In the genomic region with DNA sequence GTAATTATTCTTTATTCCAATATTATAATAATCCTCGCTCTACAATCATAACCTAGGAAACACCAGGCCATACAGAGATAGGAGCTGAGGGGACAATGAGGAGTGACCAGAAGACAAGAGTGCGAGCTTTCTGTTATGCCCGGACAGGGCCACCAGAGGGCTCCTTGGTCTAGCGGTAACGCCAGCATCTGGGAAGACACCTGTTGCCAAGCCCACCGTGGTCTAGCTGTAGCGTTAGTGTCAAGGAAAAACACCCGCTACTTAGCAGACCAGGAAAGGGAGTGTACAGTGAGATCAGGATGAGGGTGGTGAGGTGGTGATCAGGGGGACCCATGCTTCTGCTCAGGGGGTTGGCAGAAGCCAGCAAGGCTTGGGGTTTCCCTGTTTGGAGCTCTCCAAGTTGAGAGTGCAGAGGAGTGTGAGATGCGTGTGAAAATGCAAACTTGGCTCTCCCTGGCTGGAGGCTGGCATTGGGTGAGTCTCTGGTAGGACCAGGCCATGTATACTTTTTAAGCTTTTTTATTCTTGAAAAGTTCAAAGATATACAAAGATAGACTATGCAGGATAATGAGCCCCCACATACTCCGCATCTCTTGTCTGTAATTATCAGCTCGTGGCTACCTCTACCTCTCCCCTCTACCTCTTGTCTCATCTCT, we compare ENCODE assay signal across 1 cellular context.
A peak's percentile ranks its signal among the peaks of the same experiment; 100 is the strongest.
TF ChIP-seq lines count a peak whose summit lies in the region.

No MANE protein-coding gene starts in this region.

TF ChIP-seq in A549, 52 proteins besides CTCF, POLR2A, EP300 and RAD21:
- TF ChIP-seq SMC3 (IDR thresholded peaks at IDR 0.05): peak; percentile 31; the same call in 1 of the 3 replicates
